In the genomic region with DNA sequence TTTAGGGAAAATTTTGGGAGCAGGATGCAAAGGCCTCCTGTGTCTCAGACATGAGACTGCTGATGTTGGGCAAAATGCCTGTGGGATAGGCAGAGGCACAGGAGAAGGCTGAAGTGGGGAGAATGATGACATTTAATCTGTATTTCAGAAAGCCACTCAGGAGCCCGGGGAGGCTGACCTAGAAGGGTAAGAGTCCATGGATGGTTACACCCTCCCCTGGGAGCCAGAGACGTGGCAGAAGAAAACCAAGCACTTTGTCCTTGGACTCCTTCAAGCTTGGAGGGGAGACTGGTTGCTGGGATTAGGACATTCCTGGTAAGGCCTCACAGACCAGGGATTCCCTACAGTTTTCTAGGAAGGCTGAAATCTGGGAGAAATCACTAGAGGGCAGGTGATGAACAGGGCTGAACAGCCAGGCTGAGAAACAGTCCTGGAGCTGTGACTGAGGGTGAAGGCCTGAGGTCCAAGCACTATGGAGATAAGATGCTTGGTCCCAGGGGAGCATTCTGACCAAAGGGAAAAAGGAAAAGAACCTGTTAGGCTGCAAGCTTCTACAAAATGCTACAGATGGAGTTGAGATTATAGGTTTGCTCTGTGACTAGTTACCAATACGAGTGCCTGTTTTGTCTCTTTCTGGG, we compare ENCODE assay signal across 15 cellular contexts.
"Had no signal": no experiment of that assay in that cellular context is flagged by ENCODE, and none has a peak within 500 bp of the region (broad histone marks: within the 10 kb centered on the region; RNA-seq: fewer than 3 reads in every experiment).

No MANE protein-coding gene starts in this region.

- DNase-seq: heart left ventricle; hippocampal formation; mammary epithelial cell; naive thymus-derived CD4-positive, alpha-beta T cell; nephron progenitor cell; sigmoid colon; stimulated activated CD4-positive, alpha-beta T cell treated with anti-CD3 and anti-CD28 coated beads, Interleukin-2, amount 100 ng/mL, for 24 hours; stimulated activated CD4-positive, alpha-beta T cell treated with anti-CD3 and anti-CD28 coated beads, Interleukin-4, amount 100 ng/mL, for 4 hours; stimulated activated naive B cell treated with anti-CD40 and anti-IgM and Interleukin-4, amounts not matched to agents 10 μg/mL and 1 μg/mL and 100 μg/mL, for 72 hours; stimulated activated naive CD8-positive, alpha-beta T cell treated with anti-CD3 and anti-CD28 coated beads, Interleukin-15, amount 100 ng/mL, for 72 hours; testis; transverse colon had no signal

- H3K27ac ChIP-seq: heart left ventricle, neutrophil, right atrium auricular region, sigmoid colon, skin epidermis, testis, transverse colon had no signal

- H3K4me1 ChIP-seq: sigmoid colon, testis, transverse colon had no signal

- H3K9me3 ChIP-seq: heart left ventricle, neutrophil, right atrium auricular region, sigmoid colon, testis, transverse colon had no signal

- ATAC-seq: heart left ventricle; naive thymus-derived CD4-positive, alpha-beta T cell; stimulated activated naive B cell treated with anti-CD40 and anti-IgM and Interleukin-4, amounts not matched to agents 10 μg/mL and 1 μg/mL and 100 μg/mL, for 72 hours; stimulated activated naive CD8-positive, alpha-beta T cell treated with anti-CD3 and anti-CD28 coated beads, Interleukin-15, amount 100 ng/mL, for 72 hours had no signal

- H3K27me3 ChIP-seq: heart left ventricle, neutrophil, right atrium auricular region, sigmoid colon, testis, transverse colon had no signal

- H3K36me3 ChIP-seq: heart left ventricle, neutrophil, right atrium auricular region, sigmoid colon, transverse colon had no signal

- H3K4me3 ChIP-seq: heart left ventricle, right atrium auricular region, sigmoid colon, skin epidermis, testis, transverse colon had no signal
